ENCODE assay signal across 21 cellular contexts in genomic region chr13:52173373-52173772, GRCh38.
"Had no signal": no experiment of that assay in that cellular context is flagged by ENCODE, and none has a peak within 500 bp of the region (broad histone marks: within the 10 kb centered on the region; RNA-seq: fewer than 3 reads in every experiment).

No MANE protein-coding gene starts in this region.

- H3K27ac ChIP-seq: gastrocnemius medialis, pancreas, testis, upper lobe of right lung had no signal

- H3K27me3 Mint-ChIP-seq: activated naive CD8-positive, alpha-beta T cell; naive B cell had no signal

- H3K4me3 Mint-ChIP-seq: activated naive CD8-positive, alpha-beta T cell; activated T-cell treated with anti-CD3 and anti-CD28 coated beads, Interleukin-2, amount 50 U/mL, for 4 hours; endodermal cell; naive B cell; T-helper 2 cell treated with Interferon-gamma antibody and Interleukin-4, amounts not matched to agents 5 μg/mL and 100 μg/mL, for 36 hours had no signal

- H3K27me3 ChIP-seq: gastrocnemius medialis, heart left ventricle, pancreas, testis, upper lobe of right lung had no signal

- H3K9me3 ChIP-seq: gastrocnemius medialis, heart left ventricle, pancreas, testis, upper lobe of right lung had no signal

- H3K27ac Mint-ChIP-seq: activated naive CD8-positive, alpha-beta T cell; T-helper 2 cell treated with Interferon-gamma antibody and Interleukin-4, amounts not matched to agents 5 μg/mL and 100 μg/mL, for 36 hours had no signal

- DNase-seq: activated CD4-positive, alpha-beta T cell treated with anti-CD3 and anti-CD28 coated beads, Interleukin-2, amount 50 U/mL, for 48 hours; activated CD4-positive, CD25-positive, alpha-beta regulatory T cell treated with anti-CD3 and anti-CD28 coated beads, Interleukin-2, amount 50 U/mL, for 72 hours; activated effector memory CD4-positive, alpha-beta T cell treated with anti-CD3 and anti-CD28 coated beads, Interleukin-2, amount 50 U/mL, for 16 hours; activated T-cell treated with anti-CD3 and anti-CD28 coated beads, Interleukin-2, amount 50 U/mL, for 4 hours; aorta; cerebellar nuclear complex; endodermal cell; erythroblast; gastrocnemius medialis; heart left ventricle; left cardiac atrium; naive B cell; pancreas; stimulated activated CD4-positive, alpha-beta T cell treated with anti-CD3 and anti-CD28 coated beads, Interleukin-12 subunit alpha, Interleukin-12 subunit beta, amount 100 ng/mL, for 4 hours; stimulated activated CD4-positive, alpha-beta T cell treated with anti-CD3 and anti-CD28 coated beads, Interleukin-2, amount 100 ng/mL, for 24 hours; stimulated activated naive CD4-positive, alpha-beta T cell treated with Interleukin-2 at 50 U/mL for 16 hours; SW 1271; testis; upper lobe of right lung had no signal

- H3K9me3 Mint-ChIP-seq: activated T-cell treated with anti-CD3 and anti-CD28 coated beads, Interleukin-2, amount 50 U/mL, for 4 hours; endodermal cell; naive B cell; T-helper 2 cell treated with Interferon-gamma antibody and Interleukin-4, amounts not matched to agents 5 μg/mL and 100 μg/mL, for 36 hours had no signal

- ATAC-seq: activated T-cell treated with anti-CD3 and anti-CD28 coated beads, Interleukin-2, amount 50 U/mL, for 4 hours; gastrocnemius medialis had no signal
